28 cellular contexts compared by ENCODE assay signal in genomic region chr7:46286957-46287356, GRCh38.
"Had no signal": no experiment of that assay in that cellular context is flagged by ENCODE, and none has a peak within 500 bp of the region (broad histone marks: within the 10 kb centered on the region; RNA-seq: fewer than 3 reads in every experiment).

No MANE protein-coding gene starts in this region.

- ATAC-seq: left colon; naive thymus-derived CD8-positive, alpha-beta T cell; psoas muscle; stimulated activated naive CD8-positive, alpha-beta T cell treated with anti-CD3 and anti-CD28 coated beads, Interleukin-15, amount 100 ng/mL, for 72 hours had no signal

- H3K36me3 ChIP-seq: esophagus squamous epithelium, ovary, right lobe of liver, suprapubic skin, transverse colon, vagina had no signal

- H3K27me3 ChIP-seq: esophagus squamous epithelium, ovary, right lobe of liver, suprapubic skin, transverse colon, vagina had no signal

- H3K4me1 ChIP-seq: psoas muscle, transverse colon had no signal

- DNase-seq: dermis blood vessel endothelial cell; effector memory CD4-positive, alpha-beta T cell; erythroblast; esophagus squamous epithelium; head of caudate nucleus; left colon; mesendoderm; midbrain; naive thymus-derived CD8-positive, alpha-beta T cell; nephron progenitor cell; occipital lobe; ovary; posterior cingulate gyrus; psoas muscle; right lobe of liver; small intestine; stimulated activated CD4-positive, alpha-beta T cell treated with anti-CD3 and anti-CD28 coated beads, Interleukin-12 subunit alpha, Interleukin-12 subunit beta, amount 100 ng/mL, for 4 hours; stimulated activated CD4-positive, alpha-beta T cell treated with anti-CD3 and anti-CD28 coated beads, Interleukin-1b, Interleukin-23, amount 100 ng/mL, for 48 hours; stimulated activated CD4-positive, alpha-beta T cell treated with anti-CD3 and anti-CD28 coated beads, Interleukin-4, amount 100 ng/mL, for 1 hour; stimulated activated CD8-positive, alpha-beta memory T cell treated with anti-CD3 and anti-CD28 coated beads, Interleukin-4, amount 100 ng/mL, for 48 hours; stimulated activated naive CD4-positive, alpha-beta T cell; stimulated activated naive CD8-positive, alpha-beta T cell treated with anti-CD3 and anti-CD28 coated beads, Interleukin-15, amount 100 ng/mL, for 72 hours; transverse colon had no signal

- H3K9me3 ChIP-seq: esophagus squamous epithelium, ovary, psoas muscle, right lobe of liver, suprapubic skin, transverse colon, vagina had no signal

- H3K4me3 ChIP-seq: coronary artery, esophagus squamous epithelium, ovary, psoas muscle, right lobe of liver, suprapubic skin, transverse colon, vagina had no signal

- FAIRE-seq: endothelial cell of umbilical vein, frontal cortex, small intestine had no signal

- H3K27ac ChIP-seq: coronary artery, esophagus squamous epithelium, ovary, psoas muscle, right lobe of liver, suprapubic skin, transverse colon, vagina had no signal
